Comparison of ENCODE assay signal across 1 cellular context in the genomic region with DNA sequence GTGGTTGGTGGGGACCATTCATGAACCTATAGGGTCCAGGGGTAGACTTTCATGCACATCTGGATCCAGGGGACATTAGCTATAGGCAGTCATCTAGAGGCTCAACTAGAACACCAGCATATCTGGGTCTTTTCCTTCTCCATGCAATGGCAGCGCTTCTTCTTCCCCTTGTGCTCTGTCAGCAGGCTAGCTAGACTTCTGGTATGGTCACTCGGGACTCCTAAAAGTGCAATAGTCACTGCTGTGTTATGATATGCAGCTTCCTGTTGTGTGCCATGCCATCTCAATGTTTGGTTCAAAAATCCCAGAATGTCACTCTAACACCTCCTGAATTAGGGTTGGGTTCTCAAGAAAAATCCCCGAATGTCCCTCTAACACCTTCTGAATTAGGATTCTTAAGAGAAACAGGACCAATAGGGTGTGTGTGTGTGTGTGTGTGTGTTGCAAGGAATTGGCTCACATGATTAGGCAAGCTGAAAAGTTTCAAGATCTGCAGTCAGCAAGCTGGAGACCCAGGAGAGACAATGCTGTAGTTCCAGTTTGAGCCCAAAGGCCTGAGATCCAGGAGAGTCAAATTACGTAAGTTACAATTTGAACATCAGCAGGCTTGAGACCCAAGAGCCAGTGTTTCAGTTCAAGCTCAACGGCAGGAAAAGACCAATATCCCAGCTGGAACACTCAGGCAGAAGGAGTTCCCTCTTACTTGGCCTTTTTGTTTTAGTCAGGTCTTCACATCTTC.
TF ChIP-seq lines count a peak whose summit lies in the region.

No MANE protein-coding gene starts in this region.

TF ChIP-seq in WTC11, 78 proteins besides CTCF, POLR2A, EP300 and RAD21 (continued from another document):
- TF ChIP-seq, protein P1, sequence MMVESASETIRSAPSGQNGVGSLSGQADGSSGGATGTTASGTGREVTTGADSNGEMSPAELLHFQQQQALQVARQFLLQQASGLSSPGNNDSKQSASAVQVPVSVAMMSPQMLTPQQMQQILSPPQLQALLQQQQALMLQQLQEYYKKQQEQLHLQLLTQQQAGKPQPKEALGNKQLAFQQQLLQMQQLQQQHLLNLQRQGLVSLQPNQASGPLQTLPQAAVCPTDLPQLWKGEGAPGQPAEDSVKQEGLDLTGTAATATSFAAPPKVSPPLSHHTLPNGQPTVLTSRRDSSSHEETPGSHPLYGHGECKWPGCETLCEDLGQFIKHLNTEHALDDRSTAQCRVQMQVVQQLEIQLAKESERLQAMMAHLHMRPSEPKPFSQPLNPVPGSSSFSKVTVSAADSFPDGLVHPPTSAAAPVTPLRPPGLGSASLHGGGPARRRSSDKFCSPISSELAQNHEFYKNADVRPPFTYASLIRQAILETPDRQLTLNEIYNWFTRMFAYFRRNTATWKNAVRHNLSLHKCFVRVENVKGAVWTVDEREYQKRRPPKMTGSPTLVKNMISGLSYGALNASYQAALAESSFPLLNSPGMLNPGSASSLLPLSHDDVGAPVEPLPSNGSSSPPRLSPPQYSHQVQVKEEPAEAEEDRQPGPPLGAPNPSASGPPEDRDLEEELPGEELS (CRISPR knock-in tag; IDR thresholded peaks at IDR 0.05): no peak
- TF ChIP-seq, protein P2, sequence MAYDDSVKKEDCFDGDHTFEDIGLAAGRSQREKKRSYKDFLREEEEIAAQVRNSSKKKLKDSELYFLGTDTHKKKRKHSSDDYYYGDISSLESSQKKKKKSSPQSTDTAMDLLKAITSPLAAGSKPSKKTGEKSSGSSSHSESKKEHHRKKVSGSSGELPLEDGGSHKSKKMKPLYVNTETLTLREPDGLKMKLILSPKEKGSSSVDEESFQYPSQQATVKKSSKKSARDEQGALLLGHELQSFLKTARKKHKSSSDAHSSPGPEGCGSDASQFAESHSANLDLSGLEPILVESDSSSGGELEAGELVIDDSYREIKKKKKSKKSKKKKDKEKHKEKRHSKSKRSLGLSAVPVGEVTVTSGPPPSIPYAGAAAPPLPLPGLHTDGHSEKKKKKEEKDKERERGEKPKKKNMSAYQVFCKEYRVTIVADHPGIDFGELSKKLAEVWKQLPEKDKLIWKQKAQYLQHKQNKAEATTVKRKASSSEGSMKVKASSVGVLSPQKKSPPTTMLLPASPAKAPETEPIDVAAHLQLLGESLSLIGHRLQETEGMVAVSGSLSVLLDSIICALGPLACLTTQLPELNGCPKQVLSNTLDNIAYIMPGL (CRISPR knock-in tag; IDR thresholded peaks at IDR 0.05): no peak
- TF ChIP-seq ETV6 (CRISPR knock-in tag; IDR thresholded peaks at IDR 0.05): no peak
- TF ChIP-seq, protein P3, sequence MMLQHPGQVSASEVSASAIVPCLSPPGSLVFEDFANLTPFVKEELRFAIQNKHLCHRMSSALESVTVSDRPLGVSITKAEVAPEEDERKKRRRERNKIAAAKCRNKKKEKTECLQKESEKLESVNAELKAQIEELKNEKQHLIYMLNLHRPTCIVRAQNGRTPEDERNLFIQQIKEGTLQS (CRISPR knock-in tag; conservative IDR thresholded peaks at IDR 0.05): no peak
- TF ChIP-seq, protein P4, sequence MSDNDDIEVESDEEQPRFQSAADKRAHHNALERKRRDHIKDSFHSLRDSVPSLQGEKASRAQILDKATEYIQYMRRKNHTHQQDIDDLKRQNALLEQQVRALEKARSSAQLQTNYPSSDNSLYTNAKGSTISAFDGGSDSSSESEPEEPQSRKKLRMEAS (CRISPR knock-in tag; IDR thresholded peaks at IDR 0.05): no peak
- no peak for TF ChIP-seq ZNF121 (CRISPR knock-in tag; IDR thresholded peaks at IDR 0.05)
- TF ChIP-seq, protein P5, sequence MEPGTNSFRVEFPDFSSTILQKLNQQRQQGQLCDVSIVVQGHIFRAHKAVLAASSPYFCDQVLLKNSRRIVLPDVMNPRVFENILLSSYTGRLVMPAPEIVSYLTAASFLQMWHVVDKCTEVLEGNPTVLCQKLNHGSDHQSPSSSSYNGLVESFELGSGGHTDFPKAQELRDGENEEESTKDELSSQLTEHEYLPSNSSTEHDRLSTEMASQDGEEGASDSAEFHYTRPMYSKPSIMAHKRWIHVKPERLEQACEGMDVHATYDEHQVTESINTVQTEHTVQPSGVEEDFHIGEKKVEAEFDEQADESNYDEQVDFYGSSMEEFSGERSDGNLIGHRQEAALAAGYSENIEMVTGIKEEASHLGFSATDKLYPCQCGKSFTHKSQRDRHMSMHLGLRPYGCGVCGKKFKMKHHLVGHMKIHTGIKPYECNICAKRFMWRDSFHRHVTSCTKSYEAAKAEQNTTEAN (CRISPR knock-in tag; IDR thresholded peaks at IDR 0.05): no peak
- TF ChIP-seq CBFB (CRISPR knock-in tag; IDR thresholded peaks at IDR 0.05; ENCODE audit: low read depth): no peak
- TF ChIP-seq, protein P6, sequence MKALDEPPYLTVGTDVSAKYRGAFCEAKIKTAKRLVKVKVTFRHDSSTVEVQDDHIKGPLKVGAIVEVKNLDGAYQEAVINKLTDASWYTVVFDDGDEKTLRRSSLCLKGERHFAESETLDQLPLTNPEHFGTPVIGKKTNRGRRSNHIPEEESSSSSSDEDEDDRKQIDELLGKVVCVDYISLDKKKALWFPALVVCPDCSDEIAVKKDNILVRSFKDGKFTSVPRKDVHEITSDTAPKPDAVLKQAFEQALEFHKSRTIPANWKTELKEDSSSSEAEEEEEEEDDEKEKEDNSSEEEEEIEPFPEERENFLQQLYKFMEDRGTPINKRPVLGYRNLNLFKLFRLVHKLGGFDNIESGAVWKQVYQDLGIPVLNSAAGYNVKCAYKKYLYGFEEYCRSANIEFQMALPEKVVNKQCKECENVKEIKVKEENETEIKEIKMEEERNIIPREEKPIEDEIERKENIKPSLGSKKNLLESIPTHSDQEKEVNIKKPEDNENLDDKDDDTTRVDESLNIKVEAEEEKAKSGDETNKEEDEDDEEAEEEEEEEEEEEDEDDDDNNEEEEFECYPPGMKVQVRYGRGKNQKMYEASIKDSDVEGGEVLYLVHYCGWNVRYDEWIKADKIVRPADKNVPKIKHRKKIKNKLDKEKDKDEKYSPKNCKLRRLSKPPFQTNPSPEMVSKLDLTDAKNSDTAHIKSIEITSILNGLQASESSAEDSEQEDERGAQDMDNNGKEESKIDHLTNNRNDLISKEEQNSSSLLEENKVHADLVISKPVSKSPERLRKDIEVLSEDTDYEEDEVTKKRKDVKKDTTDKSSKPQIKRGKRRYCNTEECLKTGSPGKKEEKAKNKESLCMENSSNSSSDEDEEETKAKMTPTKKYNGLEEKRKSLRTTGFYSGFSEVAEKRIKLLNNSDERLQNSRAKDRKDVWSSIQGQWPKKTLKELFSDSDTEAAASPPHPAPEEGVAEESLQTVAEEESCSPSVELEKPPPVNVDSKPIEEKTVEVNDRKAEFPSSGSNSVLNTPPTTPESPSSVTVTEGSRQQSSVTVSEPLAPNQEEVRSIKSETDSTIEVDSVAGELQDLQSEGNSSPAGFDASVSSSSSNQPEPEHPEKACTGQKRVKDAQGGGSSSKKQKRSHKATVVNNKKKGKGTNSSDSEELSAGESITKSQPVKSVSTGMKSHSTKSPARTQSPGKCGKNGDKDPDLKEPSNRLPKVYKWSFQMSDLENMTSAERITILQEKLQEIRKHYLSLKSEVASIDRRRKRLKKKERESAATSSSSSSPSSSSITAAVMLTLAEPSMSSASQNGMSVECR (CRISPR knock-in tag; IDR thresholded peaks at IDR 0.05; ENCODE audit: borderline replicate concordance): no peak
- TF ChIP-seq CREB1 (CRISPR knock-in tag; IDR thresholded peaks at IDR 0.05): no peak
- no peak for TF ChIP-seq FOXJ3 (CRISPR knock-in tag; IDR thresholded peaks at IDR 0.05; ENCODE audit: borderline replicate concordance)
